23 cellular contexts compared by ENCODE assay signal in the genomic region with DNA sequence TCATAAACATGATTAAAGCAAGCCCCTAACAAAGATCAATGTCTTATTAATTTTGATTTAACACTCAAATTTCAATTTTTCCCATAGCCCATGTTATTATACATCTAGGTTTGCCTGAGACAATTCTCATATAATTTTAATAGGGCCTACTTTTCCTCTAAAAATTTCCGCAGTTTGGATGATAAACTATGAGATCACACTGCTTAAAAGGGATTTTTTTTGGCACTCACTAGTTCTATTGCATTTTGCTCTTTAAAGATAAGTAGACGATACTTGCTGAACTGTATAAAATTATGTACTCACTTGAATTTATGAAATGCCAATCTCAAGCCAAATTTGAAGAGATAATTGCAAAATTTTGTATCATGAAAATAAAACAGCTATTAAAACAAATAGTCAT.
"Had no signal": no experiment of that assay in that cellular context is flagged by ENCODE, and none has a peak within 500 bp of the region (broad histone marks: within the 10 kb centered on the region; RNA-seq: fewer than 3 reads in every experiment).

No MANE protein-coding gene starts in this region.

- H3K36me3 Mint-ChIP-seq: immature natural killer cell, memory B cell, naive B cell, neural progenitor cell had no signal

- DNase-seq: activated CD4-positive, alpha-beta T cell treated with anti-CD3 and anti-CD28 coated beads, Interleukin-2, amount 50 U/mL, for 1 hour; activated CD4-positive, CD25-positive, alpha-beta regulatory T cell treated with anti-CD3 and anti-CD28 coated beads, Interleukin-2, amount 50 U/mL, for 72 hours; activated CD8-positive, alpha-beta memory T cell treated with anti-CD3 and anti-CD28 coated beads, Interleukin-2, amount 50 U/mL, for 4 hours; activated naive CD4-positive, alpha-beta T cell treated with anti-CD3 and anti-CD28 coated beads for 36 hours; activated T-cell treated with anti-CD3 and anti-CD28 coated beads, Interleukin-2, amount 50 U/mL, for 4 hours; anterior cingulate cortex; brain microvascular endothelial cell; immature natural killer cell; mucosa of descending colon; naive B cell; ovary; psoas muscle; right cardiac atrium; small intestine; stimulated activated CD4-positive, alpha-beta T cell treated with anti-CD3 and anti-CD28 coated beads, Interleukin-4, amount 100 ng/mL, for 1 hour; stimulated activated naive CD8-positive, alpha-beta T cell treated with anti-CD3 and anti-CD28 coated beads, Interleukin-15, amount 100 ng/mL, for 72 hours; upper lobe of left lung had no signal

- H3K4me3 Mint-ChIP-seq: activated naive CD4-positive, alpha-beta T cell treated with anti-CD3 and anti-CD28 coated beads for 36 hours; activated T-cell treated with anti-CD3 and anti-CD28 coated beads, Interleukin-2, amount 50 U/mL, for 4 hours; central memory CD8-positive, alpha-beta T cell; immature natural killer cell; memory B cell; naive B cell; neural progenitor cell; stimulated activated naive CD8-positive, alpha-beta T cell treated with anti-CD3 and anti-CD28 coated beads, Interleukin-15, amount 100 ng/mL, for 72 hours had no signal

- H3K4me1 Mint-ChIP-seq: central memory CD8-positive, alpha-beta T cell; immature natural killer cell; memory B cell; naive B cell; stimulated activated naive CD8-positive, alpha-beta T cell treated with anti-CD3 and anti-CD28 coated beads, Interleukin-15, amount 100 ng/mL, for 72 hours had no signal

- H3K9me3 ChIP-seq: mucosa of descending colon, ovary, psoas muscle, suprapubic skin, upper lobe of left lung had no signal

- H3K4me2 ChIP-seq: neural progenitor cell had no signal

- H3K27me3 ChIP-seq: brain microvascular endothelial cell, neural progenitor cell, ovary, suprapubic skin, upper lobe of left lung had no signal

- H3K9me3 Mint-ChIP-seq: activated naive CD4-positive, alpha-beta T cell treated with anti-CD3 and anti-CD28 coated beads for 36 hours; memory B cell; naive B cell; neural progenitor cell; stimulated activated naive CD8-positive, alpha-beta T cell treated with anti-CD3 and anti-CD28 coated beads, Interleukin-15, amount 100 ng/mL, for 72 hours had no signal

- ATAC-seq: activated T-cell treated with anti-CD3 and anti-CD28 coated beads, Interleukin-2, amount 50 U/mL, for 4 hours; mucosa of descending colon; psoas muscle; stimulated activated naive CD8-positive, alpha-beta T cell treated with anti-CD3 and anti-CD28 coated beads, Interleukin-15, amount 100 ng/mL, for 72 hours had no signal

- H3K4me1 ChIP-seq: neural progenitor cell, psoas muscle, suprapubic skin had no signal

- H3K27ac Mint-ChIP-seq: activated naive CD4-positive, alpha-beta T cell treated with anti-CD3 and anti-CD28 coated beads for 36 hours; immature natural killer cell; memory B cell; naive B cell; neural progenitor cell; stimulated activated naive CD8-positive, alpha-beta T cell treated with anti-CD3 and anti-CD28 coated beads, Interleukin-15, amount 100 ng/mL, for 72 hours had no signal

- H3K27me3 Mint-ChIP-seq: central memory CD8-positive, alpha-beta T cell; memory B cell; naive B cell; stimulated activated naive CD8-positive, alpha-beta T cell treated with anti-CD3 and anti-CD28 coated beads, Interleukin-15, amount 100 ng/mL, for 72 hours had no signal

- H2AFZ ChIP-seq: neural progenitor cell had no signal

- H3K36me3 ChIP-seq: brain microvascular endothelial cell, neural progenitor cell, ovary, suprapubic skin, upper lobe of left lung had no signal

- H3K27ac ChIP-seq: brain microvascular endothelial cell, neural progenitor cell, ovary, psoas muscle, suprapubic skin, VCaP had no signal

- H3K4me3 ChIP-seq: coronary artery, mucosa of descending colon, neural progenitor cell, ovary, psoas muscle, suprapubic skin, upper lobe of left lung had no signal
